Comparison of ENCODE assay signal across 19 cellular contexts in the genomic region with DNA sequence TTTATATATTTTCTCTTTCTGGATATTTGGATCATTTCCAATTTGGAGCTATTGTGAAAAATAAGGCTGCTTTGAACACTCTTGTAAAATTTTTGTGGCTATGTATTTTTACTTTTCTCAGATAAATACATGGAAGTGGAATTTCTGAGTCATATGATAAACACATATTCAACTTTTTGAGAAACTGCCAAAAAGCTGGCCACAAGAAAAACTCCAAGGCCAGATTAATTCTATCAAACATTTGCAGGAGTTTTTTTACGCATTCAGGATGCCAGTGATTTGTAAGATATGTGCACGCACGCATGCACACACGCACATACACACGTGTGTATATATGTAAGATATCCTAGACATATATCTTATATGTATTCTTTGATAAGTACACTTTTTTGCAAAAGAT.
DNase-seq lines count a peak whose midpoint lies in the region; ATAC-seq and TF ChIP-seq lines count a peak whose summit lies in the region.
"Had no signal": no experiment of that assay in that cellular context is flagged by ENCODE, and none has a peak within 500 bp of the region (broad histone marks: within the 10 kb centered on the region; RNA-seq: fewer than 3 reads in every experiment).

No MANE protein-coding gene starts in this region.

- H3K27me3 ChIP-seq in tibial artery: no peaks in the 10 kb centered on the region
- H3K27me3 ChIP-seq in SJCRH30: 0 out of 2 replicates have a peak, but pooled peaks cover 3% of the 10 kb centered on the region
- H3K27me3 ChIP-seq: dorsolateral prefrontal cortex, gastrocnemius medialis, neutrophil had no signal

- no peak overlapping the region for H3K27ac ChIP-seq in tibial artery
- no peak overlapping the region for H3K27ac ChIP-seq in SJCRH30
- H3K27ac ChIP-seq: dorsolateral prefrontal cortex, gastrocnemius medialis, neutrophil, VCaP had no signal

- peaks cover 12% of the 10 kb centered on the region for H3K9me3 Mint-ChIP-seq in stimulated activated effector memory CD8-positive, alpha-beta T cell treated with anti-CD3 and anti-CD28 coated beads, Interleukin-12 subunit alpha, Interleukin-12 subunit beta, amount 100 ng/mL, for 72 hours

- DNase-seq in Daoy (ENCODE audit: low read depth) (peak; percentile 5), NCI-H226 (peak; percentile 90), dedifferentiated amniotic fluid mesenchymal stem cell (ENCODE audit: extremely low spot score) (peak; percentile 74), pulmonary artery endothelial cell (ENCODE audit: low read depth, low spot score) (peak; percentile 41), tibial artery (no peak), HPDE6-E6E7 (ENCODE audit: extremely low spot score) (no peak), SJCRH30 (no peak)
- DNase-seq in stimulated activated effector memory CD8-positive, alpha-beta T cell treated with anti-CD3 and anti-CD28 coated beads, Interleukin-12 subunit alpha, Interleukin-12 subunit beta, amount 100 ng/mL, for 72 hours (ENCODE audit: low spot score in 2 of 2): no peak
- DNase-seq: activated CD8-positive, alpha-beta T cell treated with anti-CD3 and anti-CD28 coated beads, Interleukin-2, amount 10 ng/mL, durations not matched to agents 7 days and 5 days; amygdala; DND-41; dorsolateral prefrontal cortex; gastrocnemius medialis; KG1; NCI-H1436 treated with DMSO at 0.1 percent for 48 hours; stimulated activated naive CD8-positive, alpha-beta T cell treated with anti-CD3 and anti-CD28 coated beads, Interleukin-15, Interleukin-2, amounts not matched to agents 100 U/mL and 50 U/mL, for 24 hours had no signal

- H3K4me1 Mint-ChIP-seq in stimulated activated effector memory CD8-positive, alpha-beta T cell treated with anti-CD3 and anti-CD28 coated beads, Interleukin-12 subunit alpha, Interleukin-12 subunit beta, amount 100 ng/mL, for 72 hours: no peaks in the 10 kb centered on the region

- no peak for ATAC-seq in stimulated activated effector memory CD8-positive, alpha-beta T cell treated with anti-CD3 and anti-CD28 coated beads, Interleukin-12 subunit alpha, Interleukin-12 subunit beta, amount 100 ng/mL, for 72 hours
- ATAC-seq: activated CD8-positive, alpha-beta T cell treated with anti-CD3 and anti-CD28 coated beads, Interleukin-2, amount 10 ng/mL, durations not matched to agents 7 days and 5 days; gastrocnemius medialis; GM12878; stimulated activated naive CD8-positive, alpha-beta T cell treated with anti-CD3 and anti-CD28 coated beads, Interleukin-15, Interleukin-2, amounts not matched to agents 100 U/mL and 50 U/mL, for 24 hours had no signal

- TF ChIP-seq CTCF in tibial artery (IDR thresholded peaks at IDR 0.05): no peak

- H3K27ac Mint-ChIP-seq in stimulated activated effector memory CD8-positive, alpha-beta T cell treated with anti-CD3 and anti-CD28 coated beads, Interleukin-12 subunit alpha, Interleukin-12 subunit beta, amount 100 ng/mL, for 72 hours: no peak overlapping the region
- H3K27ac Mint-ChIP-seq: activated CD8-positive, alpha-beta T cell treated with anti-CD3 and anti-CD28 coated beads, Interleukin-2, amount 10 ng/mL, durations not matched to agents 7 days and 5 days had no signal

- intact Hi-C loops in tibial artery (cut with DNase I; ENCODE audit: low total_unique reads): no loop called here

- H3K36me3 ChIP-seq in tibial artery (no peaks in the 10 kb centered on the region), SJCRH30 (no peaks in the 10 kb centered on the region)
- H3K36me3 ChIP-seq: gastrocnemius medialis, neutrophil had no signal

- H3K4me1 ChIP-seq in tibial artery: peaks cover 0 to 8% (median 2%) of the 10 kb centered on the region in 4 donors
- no peaks in the 10 kb centered on the region for H3K4me1 ChIP-seq in SJCRH30
- H3K4me1 ChIP-seq: gastrocnemius medialis had no signal

- H3K36me3 Mint-ChIP-seq in stimulated activated effector memory CD8-positive, alpha-beta T cell treated with anti-CD3 and anti-CD28 coated beads, Interleukin-12 subunit alpha, Interleukin-12 subunit beta, amount 100 ng/mL, for 72 hours: no peaks in the 10 kb centered on the region

- H3K4me3 ChIP-seq in tibial artery (no peak overlapping the region), SJCRH30 (no peak overlapping the region)
- H3K4me3 ChIP-seq: dorsolateral prefrontal cortex, gastrocnemius medialis, GM12878 had no signal

- H3K9me3 ChIP-seq in tibial artery (no peaks in the 10 kb centered on the region), SJCRH30 (replicated peaks) (no peaks in the 10 kb centered on the region)
- H3K9me3 ChIP-seq: gastrocnemius medialis, neutrophil had no signal

- no peak overlapping the region for H3K4me3 Mint-ChIP-seq in stimulated activated effector memory CD8-positive, alpha-beta T cell treated with anti-CD3 and anti-CD28 coated beads, Interleukin-12 subunit alpha, Interleukin-12 subunit beta, amount 100 ng/mL, for 72 hours
- H3K4me3 Mint-ChIP-seq: activated CD8-positive, alpha-beta T cell treated with anti-CD3 and anti-CD28 coated beads, Interleukin-2, amount 10 ng/mL, durations not matched to agents 7 days and 5 days had no signal

Comparison
In these comparisons a context has a peak if more than half of its experiments do, and no peak if none do; other contexts are left out.
1. DNase-seq: peak in Daoy (single experiment), NCI-H226 (single experiment), dedifferentiated amniotic fluid mesenchymal stem cell (single experiment) and pulmonary artery endothelial cell (single experiment); none in tibial artery (0 of 2), stimulated activated effector memory CD8-positive, alpha-beta T cell treated with anti-CD3 and anti-CD28 coated beads, Interleukin-12 subunit alpha, Interleukin-12 subunit beta, amount 100 ng/mL, for 72 hours (0 of 2), HPDE6-E6E7 (single experiment) and SJCRH30 (0 of 2).